In genomic region chr10:120749032-120749431, GRCh38 we compare ENCODE assay signal across 15 cellular contexts.
DNase-seq lines count a peak whose midpoint lies in the region; ATAC-seq and TF ChIP-seq lines count a peak whose summit lies in the region.
"Had no signal": no experiment of that assay in that cellular context is flagged by ENCODE, and none has a peak within 500 bp of the region (broad histone marks: within the 10 kb centered on the region; RNA-seq: fewer than 3 reads in every experiment).

No MANE protein-coding gene starts in this region.

- H3F3A ChIP-seq in SK-N-SH (replicated peaks; ENCODE audit: insufficient read depth), result no peaks in the 10 kb centered on the region

- H3K4me2 ChIP-seq in SK-N-SH, result no peak overlapping the region
- H3K4me2 ChIP-seq in OCI-LY3 (ENCODE audit: low read length), result peak overlapping the region; percentile 78

- TF ChIP-seq EP300 in SK-N-SH (IDR thresholded peaks at IDR 0.05; ENCODE audit: borderline replicate concordance in 1 of 2, low read depth in 1 of 2, low read length in 1 of 2) (no peak), upper lobe of left lung (IDR thresholded peaks at IDR 0.05) (no peak)

- WGBS in SK-N-SH (ENCODE audit: low lambda C conversion rate), result 47% methylated on average over 3 of the region's 3 CpGs
- 88% methylated on average over 3 of the region's 3 CpGs for WGBS in upper lobe of left lung, 2 donors

- H3K4me1 ChIP-seq in SK-N-SH (ENCODE audit: control insufficient read depth in 1 of 2, insufficient read depth in 2 of 2, low read depth in 1 of 2, low read length in 1 of 2), result peaks cover 0 to 4% of the 10 kb centered on the region in 2 experiments; a peak in 2 of 4 replicates
- H3K4me1 ChIP-seq in OCI-LY3 (ENCODE audit: low read length), result peaks cover 26% of the 10 kb centered on the region
- no peaks in the 10 kb centered on the region for H3K4me1 ChIP-seq in mucosa of descending colon (ENCODE audit: low read depth)
- no peaks in the 10 kb centered on the region for H3K4me1 ChIP-seq in upper lobe of left lung
- H3K4me1 ChIP-seq: Caco-2 had no signal

- H3K36me3 ChIP-seq in SK-N-SH (replicated peaks in 1 of 2; ENCODE audit: control insufficient read depth in 1 of 2, insufficient read depth in 2 of 2, low read length in 1 of 2), result no peaks in the 10 kb centered on the region
- H3K36me3 ChIP-seq in OCI-LY3 (replicated peaks; ENCODE audit: low read depth, low read length), result no peaks in the 10 kb centered on the region
- no peaks in the 10 kb centered on the region for H3K36me3 ChIP-seq in mucosa of descending colon (ENCODE audit: low read depth)
- H3K36me3 ChIP-seq in upper lobe of left lung, result no peaks in the 10 kb centered on the region

- no peak for ATAC-seq in SK-N-SH treated with all-trans-retinoic acid at 6 μM for 48 hours
- ATAC-seq in mucosa of descending colon, result no peak
- no peak for ATAC-seq in upper lobe of left lung (ENCODE audit: low FRiP score in 2 of 2)
- ATAC-seq: HCT116 had no signal

- no peaks in the 10 kb centered on the region for H3K79me2 ChIP-seq in SK-N-SH (ENCODE audit: insufficient read depth)
- no peaks in the 10 kb centered on the region for H3K79me2 ChIP-seq in OCI-LY3 (ENCODE audit: low read length)

- POLR2A ChIA-PET in SK-N-SH (lab: Yijun Ruan, JAX), result no interaction called here

- H3K9me3 ChIP-seq in SK-N-SH, result no peaks in the 10 kb centered on the region
- no peaks in the 10 kb centered on the region for H3K9me3 ChIP-seq in OCI-LY3 (ENCODE audit: insufficient read depth, low read length)
- H3K9me3 ChIP-seq in mucosa of descending colon, result no peaks in the 10 kb centered on the region
- no peaks in the 10 kb centered on the region for H3K9me3 ChIP-seq in upper lobe of left lung
- H3K9me3 ChIP-seq: Caco-2 had no signal

- no peaks in the 10 kb centered on the region for H3K9me2 ChIP-seq in SK-N-SH

- H4K20me1 ChIP-seq in SK-N-SH (ENCODE audit: insufficient read depth) (no peaks in the 10 kb centered on the region), OCI-LY3 (ENCODE audit: insufficient read depth, low read length) (no peaks in the 10 kb centered on the region)

- TF ChIP-seq RAD21 in SK-N-SH (IDR thresholded peaks at IDR 0.05; ENCODE audit: low read length), result no peak

- no peak overlapping the region for H3K27ac ChIP-seq in SK-N-SH (ENCODE audit: low read depth in 2 of 2, low read length in 1 of 2)
- peak overlapping the region; percentile 80 for H3K27ac ChIP-seq in HL-60 (replicated peaks)
- peak overlapping the region; percentile 67 for H3K27ac ChIP-seq in OCI-LY3 (ENCODE audit: low read length)
- no peak overlapping the region for H3K27ac ChIP-seq in upper lobe of left lung
- H3K27ac ChIP-seq: GM23248 had no signal

- no peak for TF ChIP-seq CTCF in SK-N-SH (IDR thresholded peaks at IDR 0.05)
- no peak for TF ChIP-seq CTCF in HL-60 (IDR thresholded peaks at IDR 0.05; ENCODE audit: insufficient read depth, low read length)
- TF ChIP-seq CTCF in OCI-LY3 (IDR thresholded peaks at IDR 0.05; ENCODE audit: low read depth, low read length), result no peak
- TF ChIP-seq CTCF in mucosa of descending colon (IDR thresholded peaks at IDR 0.05), result no peak
- TF ChIP-seq CTCF in upper lobe of left lung (IDR thresholded peaks at IDR 0.05), result no peak

- H3K4me3 ChIP-seq in SK-N-SH (ENCODE audit: low read depth in 2 of 2, low read length in 1 of 2) (no peak overlapping the region), HL-60 (replicated peaks; ENCODE audit: insufficient read depth, low read length) (no peak overlapping the region), OCI-LY3 (ENCODE audit: low read length) (no peak overlapping the region), mucosa of descending colon (no peak overlapping the region), upper lobe of left lung (no peak overlapping the region)
- H3K4me3 ChIP-seq: GM23248 had no signal

- intact Hi-C loops in mucosa of descending colon (cut with DNase I, micrococcal nuclease), result no loop called here

- no peak for DNase-seq in SK-N-SH
- no peak for DNase-seq in HL-60 (ENCODE audit: low read depth in 1 of 2, low spot score in 1 of 2)
- DNase-seq in NCI-H2227 (lab: John Stamatoyannopoulos, UW; ENCODE audit: unreplicated experiment), result no peak
- no peak for DNase-seq in mucosa of descending colon
- DNase-seq in upper lobe of left lung, result no peak
- DNase-seq: C1 segment of cervical spinal cord; Caco-2; CD8-positive, alpha-beta memory T cell; DMS53; GF-D8; GM23248; IMR-90 had no signal

- no peak overlapping the region for H3K9ac ChIP-seq in SK-N-SH
- H3K9ac ChIP-seq in OCI-LY3 (ENCODE audit: low read length), result no peak overlapping the region
- H3K9ac ChIP-seq: GM23248 had no signal

- no peak overlapping the region for H2AFZ ChIP-seq in SK-N-SH (ENCODE audit: low read depth)
- no peak overlapping the region for H2AFZ ChIP-seq in OCI-LY3 (ENCODE audit: low read depth, low read length)
- H2AFZ ChIP-seq: GM23248 had no signal

- TF ChIP-seq POLR2A in upper lobe of left lung (IDR thresholded peaks at IDR 0.05), result no peak

- CTCF ChIA-PET in SK-N-SH (lab: Yijun Ruan, JAX), result interaction anchor here (1.6 to 1.9 kb wide), 2 partner anchors 10 to 13 kb away, joined by 6 to 8 read pairs; no protein-coding TSS in a partner anchor

- H3K27me3 ChIP-seq in SK-N-SH (ENCODE audit: insufficient read depth), result no peaks in the 10 kb centered on the region
- no peaks in the 10 kb centered on the region for H3K27me3 ChIP-seq in HL-60 (ENCODE audit: insufficient read depth, poor library complexity, severe bottlenecking)
- H3K27me3 ChIP-seq in OCI-LY3 (ENCODE audit: low read depth, low read length), result no peaks in the 10 kb centered on the region
- no peaks in the 10 kb centered on the region for H3K27me3 ChIP-seq in upper lobe of left lung

TF ChIP-seq in SK-N-SH treated with all-trans-retinoic acid at 6 μM for 48 hours, 23 proteins besides CTCF, POLR2A, EP300 and RAD21:
- TF ChIP-seq TSHZ2 (CRISPR knock-in tag; IDR thresholded peaks at IDR 0.05) (peak; percentile 60; the same call in 1 of the 2 replicates), ISL1 (CRISPR knock-in tag; IDR thresholded peaks at IDR 0.05) (no peak), PPARA (CRISPR knock-in tag; IDR thresholded peaks at IDR 0.05; ENCODE audit: borderline replicate concordance) (peak; percentile 58; the same call in 1 of the 2 replicates)

TF ChIP-seq in SK-N-SH, 30 proteins besides CTCF, POLR2A, EP300 and RAD21:
- TF ChIP-seq MXI1 (IDR thresholded peaks at IDR 0.05; ENCODE audit: low read depth, low read length) (no peak), TEAD4 (IDR thresholded peaks at IDR 0.05; ENCODE audit: borderline replicate concordance, insufficient read depth) (no peak), RFX5 (IDR thresholded peaks at IDR 0.05; ENCODE audit: low read length) (no peak)

Comparison
In these comparisons a context has a peak if more than half of its experiments do, and no peak if none do; other contexts are left out.
1. H3K27ac ChIP-seq: peak in HL-60 (single experiment) and OCI-LY3 (single experiment); none in SK-N-SH (0 of 2) and upper lobe of left lung (0 of 4).